7 cellular contexts compared by ENCODE assay signal in genomic region chrY:26073167-26073566, GRCh38.
A peak's percentile ranks its signal among the peaks of the same experiment; 100 is the strongest.
DNase-seq lines count a peak whose midpoint lies in the region; ATAC-seq lines count a peak whose summit lies in the region.
"Not testable (repeated sequence)": the region's sequence is repeated elsewhere in the genome, so short reads cannot be mapped to it uniquely, and the experiment has no call there.

No MANE protein-coding gene starts in this region.

- not testable (repeated sequence) for H3K4me1 Mint-ChIP-seq in activated T-helper 17 cell treated with anti-CD3 and anti-CD28 coated beads, Interleukin-2, amount 50 U/mL, for 72 hours

- not testable (repeated sequence) for H3K27ac Mint-ChIP-seq in activated T-helper 17 cell treated with anti-CD3 and anti-CD28 coated beads, Interleukin-2, amount 50 U/mL, for 72 hours

- ATAC-seq in GM18868 (IDR thresholded peaks at IDR 0.05; ENCODE audit: unreplicated experiment) (peak; percentile 99), GM19455 (IDR thresholded peaks at IDR 0.05; ENCODE audit: unreplicated experiment) (peak; percentile 73), HG02588 (IDR thresholded peaks at IDR 0.05; ENCODE audit: unreplicated experiment) (peak; percentile 95), HG02884 (IDR thresholded peaks at IDR 0.05; ENCODE audit: unreplicated experiment) (peak; percentile 62), HG03521 (IDR thresholded peaks at IDR 0.05; ENCODE audit: unreplicated experiment) (peak; percentile 75), left ventricle myocardium superior (peak; percentile 40)
- ATAC-seq in activated T-helper 17 cell treated with anti-CD3 and anti-CD28 coated beads, Interleukin-2, amount 50 U/mL, for 72 hours (replicated peaks), result peak; percentile 69

- not testable (repeated sequence) for H3K36me3 Mint-ChIP-seq in activated T-helper 17 cell treated with anti-CD3 and anti-CD28 coated beads, Interleukin-2, amount 50 U/mL, for 72 hours (ENCODE audit: low read depth)

- not testable (repeated sequence) for DNase-seq in left ventricle myocardium superior

- not testable (repeated sequence) for H3K4me3 Mint-ChIP-seq in activated T-helper 17 cell treated with anti-CD3 and anti-CD28 coated beads, Interleukin-2, amount 50 U/mL, for 72 hours

- intact Hi-C loops in left ventricle myocardium superior (cut with micrococcal nuclease), result not testable (repeated sequence)

- not testable (repeated sequence) for H3K27me3 Mint-ChIP-seq in activated T-helper 17 cell treated with anti-CD3 and anti-CD28 coated beads, Interleukin-2, amount 50 U/mL, for 72 hours

- H3K9me3 Mint-ChIP-seq in activated T-helper 17 cell treated with anti-CD3 and anti-CD28 coated beads, Interleukin-2, amount 50 U/mL, for 72 hours, result not testable (repeated sequence)

Comparison
In these comparisons a context has a peak if more than half of its experiments do, and no peak if none do; other contexts are left out.
1. ATAC-seq: peak in every context shown above with its lines; median percentile 99 in GM18868; 95 in HG02588; 75 in HG03521; 73 in GM19455; 69 in activated T-helper 17 cell treated with anti-CD3 and anti-CD28 coated beads, Interleukin-2, amount 50 U/mL, for 72 hours; 62 in HG02884; 40 in left ventricle myocardium superior.